16 cellular contexts compared by ENCODE assay signal in the genomic region with DNA sequence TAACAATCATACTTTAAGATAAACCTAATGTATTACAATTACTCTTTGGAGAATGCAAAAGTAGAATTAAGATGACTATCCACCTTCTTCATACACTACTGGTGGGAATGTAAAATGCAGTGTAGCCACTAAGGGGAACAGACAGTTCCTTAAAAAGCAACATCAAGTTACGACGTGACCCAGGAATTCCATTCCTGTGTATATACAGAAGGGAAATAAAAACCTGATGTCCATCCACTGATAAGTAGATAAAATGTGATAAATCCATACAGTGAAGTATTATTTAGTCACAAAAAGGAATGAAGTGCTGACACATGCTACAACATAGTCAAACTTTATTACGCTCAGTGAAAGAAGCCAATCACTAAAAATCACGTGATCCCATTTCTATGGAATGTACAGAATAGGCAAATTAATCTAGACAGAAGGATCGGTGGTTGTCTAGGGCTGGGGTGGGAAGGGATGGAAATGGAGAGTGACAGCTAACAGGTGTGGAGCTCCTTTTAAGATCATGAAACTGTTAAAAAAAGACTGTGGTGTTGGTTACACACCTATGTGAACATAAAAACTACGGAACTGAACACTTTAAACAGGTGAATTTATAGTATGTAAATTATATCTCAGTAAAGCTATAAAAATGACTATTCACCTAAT.
"Had no signal": no experiment of that assay in that cellular context is flagged by ENCODE, and none has a peak within 500 bp of the region (broad histone marks: within the 10 kb centered on the region; RNA-seq: fewer than 3 reads in every experiment).

No MANE protein-coding gene starts in this region.

- H3K4me1 ChIP-seq: ascending aorta, suprapubic skin had no signal

- H3K27me3 ChIP-seq: ascending aorta, cardiac muscle cell, suprapubic skin, upper lobe of left lung had no signal

- ATAC-seq: activated CD4-positive, CD25-positive, alpha-beta regulatory T cell treated with anti-CD3 and anti-CD28 coated beads, Interleukin-2, amount 50 U/mL, for 24 hours; esophagus mucosa; right cardiac atrium had no signal

- H3K9me3 ChIP-seq: ascending aorta, suprapubic skin, upper lobe of left lung had no signal

- H3K27me3 Mint-ChIP-seq: progenitor cell of endocrine pancreas; stimulated activated naive CD8-positive, alpha-beta T cell treated with anti-CD3 and anti-CD28 coated beads, Interleukin-15, Interleukin-2, amounts not matched to agents 100 ng/mL and 50 ng/mL, for 24 hours had no signal

- H3K4me1 Mint-ChIP-seq: nephron progenitor cell had no signal

- H3K36me3 ChIP-seq: ascending aorta, cardiac muscle cell, suprapubic skin, upper lobe of left lung had no signal

- H3K27ac ChIP-seq: ascending aorta, cardiac muscle cell, suprapubic skin, upper lobe of left lung had no signal

- H3K4me3 ChIP-seq: ascending aorta, cardiac muscle cell, suprapubic skin, upper lobe of left lung had no signal

- H3K27ac Mint-ChIP-seq: nephron progenitor cell; stimulated activated naive CD8-positive, alpha-beta T cell treated with anti-CD3 and anti-CD28 coated beads, Interleukin-15, Interleukin-2, amounts not matched to agents 100 ng/mL and 50 ng/mL, for 24 hours had no signal

- H3K4me3 Mint-ChIP-seq: nephron progenitor cell; stimulated activated naive CD8-positive, alpha-beta T cell treated with anti-CD3 and anti-CD28 coated beads, Interleukin-15, Interleukin-2, amounts not matched to agents 100 ng/mL and 50 ng/mL, for 24 hours had no signal

- DNase-seq: activated naive CD4-positive, alpha-beta T cell treated with Interleukin-2 at 50 U/mL for 16 hours; activated T-cell treated with anti-CD3 and anti-CD28 coated beads for 4 hours; foreskin melanocyte; mesendoderm; nephron progenitor cell; right cardiac atrium; T-helper 1 cell; T1000; upper lobe of left lung had no signal
